Comparison of ENCODE assay signal across 8 cellular contexts in genomic region chr6:170584181-170584953, GRCh38. TPM values are rescaled to one million over a fixed set of nuclear protein-coding genes. Genes with fewer than 3 reads are reported as not detected.
DNase-seq lines count a peak whose midpoint lies in the region; ATAC-seq and TF ChIP-seq lines count a peak whose summit lies in the region.

Gene PDCD2 (minus strand): TSS chr6:170584637. CDS start chr6:170584581, 56 bp downstream.

- H3K36me3 ChIP-seq in BJ (ENCODE audit: control insufficient read depth, insufficient read depth, low read length), result peaks cover 3% of the 10 kb centered on the region; the same call in 1 of the 2 replicates

- peaks cover 24% of the 10 kb centered on the region for H3K4me1 Mint-ChIP-seq in activated CD4-positive, alpha-beta T cell treated with anti-CD3 and anti-CD28 coated beads, Interleukin-2, amount 10 ng/mL, durations not matched to agents 24 days and 14 days

- H3K36me3 Mint-ChIP-seq in activated CD4-positive, alpha-beta T cell treated with anti-CD3 and anti-CD28 coated beads, Interleukin-2, amount 10 ng/mL, durations not matched to agents 24 days and 14 days (ENCODE audit: low read depth), result peaks cover 38% of the 10 kb centered on the region

- H3K27me3 ChIP-seq in BJ (ENCODE audit: control insufficient read depth, insufficient read depth, low read length), result no peaks in the 10 kb centered on the region

- H3K27ac Mint-ChIP-seq in activated CD4-positive, alpha-beta T cell treated with anti-CD3 and anti-CD28 coated beads, Interleukin-2, amount 10 ng/mL, durations not matched to agents 24 days and 14 days, result peak within 1 kb of the TSS; percentile 97

- H3K9me3 Mint-ChIP-seq in activated CD4-positive, alpha-beta T cell treated with anti-CD3 and anti-CD28 coated beads, Interleukin-2, amount 10 ng/mL, durations not matched to agents 24 days and 14 days, result no peaks in the 10 kb centered on the region

- H3K4me3 Mint-ChIP-seq in activated CD4-positive, alpha-beta T cell treated with anti-CD3 and anti-CD28 coated beads, Interleukin-2, amount 10 ng/mL, durations not matched to agents 24 days and 14 days, result peak within 1 kb of the TSS; percentile 100

- TF ChIP-seq CTCF in BJ (IDR thresholded peaks at IDR 0.05; ENCODE audit: insufficient read depth, low read depth, low read length), result no peak
- no peak for TF ChIP-seq CTCF in coronary artery (IDR thresholded peaks at IDR 0.05)

- peak; percentile 99 for ATAC-seq in GM19324 (IDR thresholded peaks at IDR 0.05; ENCODE audit: low FRiP score, unreplicated experiment)
- peak; percentile 93 for ATAC-seq in HG03469 (IDR thresholded peaks at IDR 0.05; ENCODE audit: unreplicated experiment)

- intact Hi-C loops in activated CD4-positive, alpha-beta T cell treated with anti-CD3 and anti-CD28 coated beads, Interleukin-2, amount 10 ng/mL, durations not matched to agents 24 days and 14 days (cut with micrococcal nuclease), result loop anchor here (1.0 to 5.0 kb wide), 5 partner anchors 16 to 882 kb away; partner anchors contain the start of genes C6orf120, DYNLT2, ERMARD and FAM120B

- peaks cover 3% of the 10 kb centered on the region for H3K27me3 Mint-ChIP-seq in activated CD4-positive, alpha-beta T cell treated with anti-CD3 and anti-CD28 coated beads, Interleukin-2, amount 10 ng/mL, durations not matched to agents 24 days and 14 days

- peak within 1 kb of the TSS; percentile 29 to 91 for H3K27ac ChIP-seq in coronary artery

- CTCF ChIA-PET in BJ (lab: Yijun Ruan, JAX), result no interaction called here

- peak within 1 kb of the TSS; percentile 97 for H3K4me3 ChIP-seq in BJ (ENCODE audit: low read depth, low read length)
- peak within 1 kb of the TSS; percentile 95 for H3K4me3 ChIP-seq in coronary artery

- POLR2A ChIA-PET in BJ (lab: Charles Lee), result no interaction called here

- DNase-seq in BJ (ENCODE audit: low read depth) (peak; percentile 33), NCI-H526 (lab: John Stamatoyannopoulos, UW) (peak; percentile 88 to 97), coronary artery (ENCODE audit: low spot score) (peak; percentile 94), left kidney (ENCODE audit: low read depth, low spot score) (peak; percentile 98)
- peak; percentile 98 for DNase-seq in activated CD4-positive, alpha-beta T cell treated with anti-CD3 and anti-CD28 coated beads, Interleukin-2, amount 10 ng/mL, durations not matched to agents 24 days and 14 days
- peak; percentile 92 to 94 for DNase-seq in stimulated activated CD4-positive, alpha-beta T cell treated with anti-CD3 and anti-CD28 coated beads, Interleukin-2, amount 100 ng/mL, for 24 hours

RNA-seq across cellular contexts. Expression of gene PDCD2, which starts in this region (rescaled TPM):
- 48.2 and 65.5 TPM in 2 replicates for polyA plus RNA-seq in BJ (2011; rRNA removed)
- 22.1 and 26.9 TPM in 2 replicates for polyA minus RNA-seq in BJ (2011; rRNA and poly(A)+ RNA removed)
- total RNA-seq in activated CD4-positive, alpha-beta T cell treated with anti-CD3 and anti-CD28 coated beads, Interleukin-2, amount 10 ng/mL, durations not matched to agents 24 days and 14 days, result 138 and 139 TPM in 2 replicates

Comparison
In these comparisons a context has a peak if more than half of its experiments do, and no peak if none do; other contexts are left out.
1. Peak in every context shown above with its lines: DNase-seq, ATAC-seq, H3K4me3 ChIP-seq and H3K27ac ChIP-seq.
2. DNase-seq: peak in every context shown above with its lines; median percentile 98 in activated CD4-positive, alpha-beta T cell treated with anti-CD3 and anti-CD28 coated beads, Interleukin-2, amount 10 ng/mL, durations not matched to agents 24 days and 14 days; 98 in left kidney; 94 in coronary artery; 93 in stimulated activated CD4-positive, alpha-beta T cell treated with anti-CD3 and anti-CD28 coated beads, Interleukin-2, amount 100 ng/mL, for 24 hours; 92 in NCI-H526; 33 in BJ.